Comparison of ENCODE assay signal across 8 cellular contexts in genomic region chr17:76557368-76558209, GRCh38. TPM values are rescaled to one million over a fixed set of nuclear protein-coding genes. Genes with fewer than 3 reads are reported as not detected.
A peak's percentile ranks its signal among the peaks of the same experiment; 100 is the strongest.
DNase-seq lines count a peak whose midpoint lies in the region; ATAC-seq and TF ChIP-seq lines count a peak whose summit lies in the region.

No MANE protein-coding gene starts in this region.

- TF ChIP-seq CTCF in CD4-positive, alpha-beta T cell (IDR thresholded peaks at IDR 0.05): peak; percentile 35
- TF ChIP-seq CTCF in dorsolateral prefrontal cortex (IDR thresholded peaks at IDR 0.05 in 54 of 56, conservative IDR thresholded peaks at IDR 0.05 in 2 of 56; ENCODE audit: low read depth in 1 of 56, partially characterized antibody in 56 of 56): peak in 45 of 56 donors; percentile 15 to 61 (median 37)
- TF ChIP-seq CTCF in lower leg skin (IDR thresholded peaks at IDR 0.05): peak in 1 of 3 donors; percentile 49

- 0 to 1% methylated on average over 55 of the region's 55 CpGs for WGBS in lower leg skin, 2 donors

- DNase-seq in CD4-positive, alpha-beta T cell: peak; percentile 86 to 91 (median 88)
- peak; percentile 81 for DNase-seq in NCI-H748 treated with DMSO at 0.1 percent for 48 hours (lab: John Stamatoyannopoulos, UW)
- peak; percentile 92 to 96 for DNase-seq in activated CD4-positive, alpha-beta T cell treated with anti-CD3 and anti-CD28 coated beads, Interleukin-2, amount 50 U/mL, for 48 hours
- DNase-seq in dorsolateral prefrontal cortex: peak; percentile 80 to 94 (median 92)
- DNase-seq in lower leg skin (ENCODE audit: low spot score in 2 of 2): peak; percentile 93 to 99
- peak; percentile 88 to 93 for DNase-seq in stimulated activated CD4-positive, alpha-beta T cell treated with anti-CD3 and anti-CD28 coated beads, Interleukin-4, amount 100 ng/mL, for 4 hours

- peaks cover 46% of the 10 kb centered on the region for H3K36me3 Mint-ChIP-seq in CD4-positive, alpha-beta T cell (ENCODE audit: low read depth)

- peak; percentile 82 for ATAC-seq in CD4-positive, alpha-beta T cell (ENCODE audit: poor library complexity)
- ATAC-seq in GM19397 (IDR thresholded peaks at IDR 0.05; ENCODE audit: unreplicated experiment) (peak; percentile 85), HG03565 (IDR thresholded peaks at IDR 0.05; ENCODE audit: unreplicated experiment) (peak; percentile 80)

- no peaks in the 10 kb centered on the region for H3K27me3 Mint-ChIP-seq in CD4-positive, alpha-beta T cell

- TF ChIP-seq POLR2A in lower leg skin (IDR thresholded peaks at IDR 0.05): peak in 1 of 2 donors; percentile 1

- intact Hi-C loops in CD4-positive, alpha-beta T cell (cut with DNase I, micrococcal nuclease): loop anchor here (1.0 to 5.0 kb wide), 7 partner anchors 40 to 157 kb away; partner anchors contain the start of gene UBE2O (in 1 of the 2)
- intact Hi-C loops in dorsolateral prefrontal cortex (cut with DNase I) (loop anchor here (1.0 to 5.0 kb wide), 4 partner anchors 67 to 155 kb away; partner anchors contain the start of gene MXRA7 (in 1 of the 2)), lower leg skin (cut with DNase I; ENCODE audit: low total_unique reads) (no loop called here)

- no peaks in the 10 kb centered on the region for H3K9me3 Mint-ChIP-seq in CD4-positive, alpha-beta T cell

- H3K27ac Mint-ChIP-seq in CD4-positive, alpha-beta T cell: peak overlapping the region; percentile 97

- peak overlapping the region; percentile 52 to 95 (median 81) for H3K4me3 ChIP-seq in dorsolateral prefrontal cortex
- peak overlapping the region; percentile 78 for H3K4me3 ChIP-seq in lower leg skin (ENCODE audit: low read depth, poor library complexity, severe bottlenecking)

- H3K27me3 ChIP-seq in CD4-positive, alpha-beta T cell (ENCODE audit: control insufficient read depth, insufficient read depth, low read length): no peaks in the 10 kb centered on the region
- H3K27me3 ChIP-seq in dorsolateral prefrontal cortex: no peaks in the 10 kb centered on the region

- H3K9me3 ChIP-seq in CD4-positive, alpha-beta T cell (ENCODE audit: control insufficient read depth, low read length): no peaks in the 10 kb centered on the region

- POLR2A ChIA-PET in CD4-positive, alpha-beta T cell (lab: Charles Lee): interaction anchor here (0.7 to 2.4 kb wide), 28 partner anchors 10 to 1401 kb away, joined by 3 to 17 read pairs (median 4); partner anchors contain the start of genes JMJD6, METTL23, MFSD11 and PRPSAP1

- peak overlapping the region; percentile 97 for H3K27ac ChIP-seq in CD4-positive, alpha-beta T cell (ENCODE audit: low read depth, low read length)
- peak overlapping the region in 56 of 59 donors; percentile 23 to 93 (median 80) for H3K27ac ChIP-seq in dorsolateral prefrontal cortex

- CTCF ChIA-PET in CD4-positive, alpha-beta T cell (lab: Charles Lee): interaction anchor here (0.8 to 2.9 kb wide), 12 partner anchors 10 to 204 kb away, joined by 3 to 21 read pairs (median 4); partner anchors contain the start of genes PRPSAP1 and ST6GALNAC2

- peak overlapping the region; percentile 96 for H3K4me3 Mint-ChIP-seq in CD4-positive, alpha-beta T cell

- H3K4me1 Mint-ChIP-seq in CD4-positive, alpha-beta T cell (ENCODE audit: low read depth): peaks cover 58% of the 10 kb centered on the region

RNA-seq across cellular contexts. Expression of gene PRCD, which starts 17.7 kb away (rescaled TPM):
- not detected for total RNA-seq in CD4-positive, alpha-beta T cell
- total RNA-seq in dorsolateral prefrontal cortex: 10 to 100 TPM in 118 of 120 experiments, 1 to 10 TPM in 2; 9.7 to 74.7 (median 21.5) TPM
- total RNA-seq in lower leg skin: 1 to 10 TPM in 3 of 4 donors, under 1 TPM in 1; 0.42 to 7.5 (median 4.0) TPM

RNA-seq across cellular contexts. Expression of gene CYGB, which starts 20.1 kb away (rescaled TPM):
- not detected for total RNA-seq in CD4-positive, alpha-beta T cell
- total RNA-seq in dorsolateral prefrontal cortex: 10 to 100 TPM in 118 of 120 experiments, 1 to 10 TPM in 2; 7.1 to 34.6 (median 19.7) TPM
- total RNA-seq in lower leg skin: 10 to 100 TPM in 3 of 4 donors, 1 to 10 TPM in 1; 9.7 to 14.4 (median 10.7) TPM

RNA-seq across cellular contexts. Expression of gene ST6GALNAC2, which starts 28.1 kb away (rescaled TPM):
- total RNA-seq in CD4-positive, alpha-beta T cell: 1 to 10 TPM in 1 of 2 experiments, under 1 TPM in 1; 0.49 to 1.2 TPM
- total RNA-seq in dorsolateral prefrontal cortex: 10 to 100 TPM in 1 of 120 experiments, 1 to 10 TPM in 98, under 1 TPM in 16, not detected in 5; 0.38 to 10.0 (median 1.8) TPM
- 100 to 1,000 TPM in 1 of 4 donors, 10 to 100 TPM in 3; 64.8 to 101 (median 76.5) TPM for total RNA-seq in lower leg skin

RNA-seq across cellular contexts. Expression of gene RHBDF2, which starts 56.4 kb away (rescaled TPM):
- total RNA-seq in CD4-positive, alpha-beta T cell: 10 to 100 TPM; 22.6 to 24.9 TPM
- total RNA-seq in dorsolateral prefrontal cortex (10 to 100 TPM in 119 of 120 experiments, 1 to 10 TPM in 1; 7.0 to 64.1 (median 28.9) TPM), lower leg skin (10 to 100 TPM; 53.7 to 76.1 (median 62.6) TPM)

Comparison
In these comparisons a context has a peak if more than half of its experiments do, and no peak if none do; other contexts are left out.
1. Peak in every context shown above with its lines: DNase-seq, ATAC-seq, H3K4me3 ChIP-seq and H3K27ac ChIP-seq.
2. RNA of gene CYGB, which starts 20.1 kb away (total RNA-seq): 7.1 to 34.6 TPM in dorsolateral prefrontal cortex and 9.7 to 14.4 TPM in lower leg skin; not detected in CD4-positive, alpha-beta T cell; every median in the first group is over 4 times any median in the second.
3. RNA of gene ST6GALNAC2, which starts 28.1 kb away (total RNA-seq): 64.8 to 101 TPM in lower leg skin; 0.38 to 10.0 TPM in dorsolateral prefrontal cortex and 0.49 to 1.2 TPM in CD4-positive, alpha-beta T cell; every median in the first group is over 4 times any median in the second.